Comparison of ENCODE assay signal across 8 cellular contexts in genomic region chr4:88803600-88804096, GRCh38.
DNase-seq lines count a peak whose midpoint lies in the region; ATAC-seq and TF ChIP-seq lines count a peak whose summit lies in the region.

No MANE protein-coding gene starts in this region.

- H3K36me3 Mint-ChIP-seq in activated CD8-positive, alpha-beta memory T cell treated with anti-CD3 and anti-CD28 coated beads, Interleukin-2, amount 10 ng/mL, durations not matched to agents 7 days and 5 days, result no peaks in the 10 kb centered on the region

- no peak overlapping the region for H3K27ac Mint-ChIP-seq in activated CD8-positive, alpha-beta memory T cell treated with anti-CD3 and anti-CD28 coated beads, Interleukin-2, amount 10 ng/mL, durations not matched to agents 7 days and 5 days

- DNase-seq in activated CD8-positive, alpha-beta memory T cell treated with anti-CD3 and anti-CD28 coated beads, Interleukin-2, amount 10 ng/mL, durations not matched to agents 7 days and 5 days, result peak; percentile 60
- no peak for DNase-seq in activated CD8-positive, alpha-beta memory T cell treated with anti-CD3 and anti-CD28 coated beads for 24 hours
- DNase-seq in Peyer's patch (peak in 1 of 3 donors; percentile 67), tibial nerve (ENCODE audit: low spot score in 2 of 2) (peak; percentile 17 to 77), NCI-H2081 (lab: John Stamatoyannopoulos, UW) (no peak), vagina (ENCODE audit: extremely low spot score in 2 of 2) (no peak)

- intact Hi-C loops in vagina (cut with DNase I), result no loop called here

- no peaks in the 10 kb centered on the region for H3K9me3 Mint-ChIP-seq in activated CD8-positive, alpha-beta memory T cell treated with anti-CD3 and anti-CD28 coated beads, Interleukin-2, amount 10 ng/mL, durations not matched to agents 7 days and 5 days (ENCODE audit: low read depth)

- WGBS in gastroesophageal sphincter (ENCODE audit: low coverage in 1 of 2), 2 donors, result 25 to 68% methylated on average over 2 to 5 of the region's 5 CpGs
- 51 to 54% methylated on average over 5 of the region's 5 CpGs for WGBS in tibial nerve, 2 donors

- H3K9me3 ChIP-seq in Peyer's patch (no peaks in the 10 kb centered on the region), gastroesophageal sphincter (no peaks in the 10 kb centered on the region), tibial nerve (no peaks in the 10 kb centered on the region), vagina (no peaks in the 10 kb centered on the region)

- TF ChIP-seq POLR2A in Peyer's patch (IDR thresholded peaks at IDR 0.05) (no peak), gastroesophageal sphincter (IDR thresholded peaks at IDR 0.05) (no peak), tibial nerve (IDR thresholded peaks at IDR 0.05) (no peak), vagina (IDR thresholded peaks at IDR 0.05) (no peak)

- peaks cover 0 to 10% (median 0%) of the 10 kb centered on the region in 3 donors for H3K36me3 ChIP-seq in Peyer's patch
- peaks cover 0 to 10% of the 10 kb centered on the region in 2 donors for H3K36me3 ChIP-seq in gastroesophageal sphincter
- H3K36me3 ChIP-seq in tibial nerve, result peaks cover 0 to 11% (median 0%) of the 10 kb centered on the region in 3 donors
- no peaks in the 10 kb centered on the region for H3K36me3 ChIP-seq in vagina

- no peaks in the 10 kb centered on the region for H3K27me3 ChIP-seq in Peyer's patch
- no peaks in the 10 kb centered on the region for H3K27me3 ChIP-seq in gastroesophageal sphincter
- no peaks in the 10 kb centered on the region for H3K27me3 ChIP-seq in tibial nerve
- no peaks in the 10 kb centered on the region for H3K27me3 ChIP-seq in vagina

- H3K4me1 Mint-ChIP-seq in activated CD8-positive, alpha-beta memory T cell treated with anti-CD3 and anti-CD28 coated beads, Interleukin-2, amount 10 ng/mL, durations not matched to agents 7 days and 5 days, result peaks cover 15% of the 10 kb centered on the region

- H3K27me3 Mint-ChIP-seq in activated CD8-positive, alpha-beta memory T cell treated with anti-CD3 and anti-CD28 coated beads, Interleukin-2, amount 10 ng/mL, durations not matched to agents 7 days and 5 days, result peaks cover 57% of the 10 kb centered on the region

- TF ChIP-seq EP300 in gastroesophageal sphincter (IDR thresholded peaks at IDR 0.05) (no peak), tibial nerve (IDR thresholded peaks at IDR 0.05) (peak; percentile 80 to 92)

- ATAC-seq in activated CD8-positive, alpha-beta memory T cell treated with anti-CD3 and anti-CD28 coated beads, Interleukin-2, amount 10 ng/mL, durations not matched to agents 7 days and 5 days, result peak; percentile 86
- ATAC-seq in HG02885 (IDR thresholded peaks at IDR 0.05; ENCODE audit: poor library complexity, unreplicated experiment), result peak; percentile 87
- ATAC-seq in gastroesophageal sphincter, result peak; percentile 93

- CTCF ChIA-PET in activated CD8-positive, alpha-beta memory T cell treated with anti-CD3 and anti-CD28 coated beads, Interleukin-2, amount 10 ng/mL, durations not matched to agents 7 days and 5 days (lab: Charles Lee), result no interaction called here

- no peak for TF ChIP-seq CTCF in Peyer's patch (IDR thresholded peaks at IDR 0.05)
- TF ChIP-seq CTCF in gastroesophageal sphincter (IDR thresholded peaks at IDR 0.05), result no peak
- TF ChIP-seq CTCF in tibial nerve (IDR thresholded peaks at IDR 0.05), result peak in 1 of 5 experiments; percentile 12
- TF ChIP-seq CTCF in vagina (IDR thresholded peaks at IDR 0.05), result no peak

- no peak overlapping the region for H3K4me3 Mint-ChIP-seq in activated CD8-positive, alpha-beta memory T cell treated with anti-CD3 and anti-CD28 coated beads, Interleukin-2, amount 10 ng/mL, durations not matched to agents 7 days and 5 days

- H3K4me3 ChIP-seq in Peyer's patch (no peak overlapping the region), gastroesophageal sphincter (no peak overlapping the region), tibial nerve (no peak overlapping the region), vagina (no peak overlapping the region)

- H3K4me1 ChIP-seq in Peyer's patch (peaks cover 0 to 18% (median 0%) of the 10 kb centered on the region in 4 donors), gastroesophageal sphincter (peaks cover 0 to 30% (median 0%) of the 10 kb centered on the region in 3 donors), tibial nerve (peaks cover 0 to 22% (median 11%) of the 10 kb centered on the region in 4 donors), vagina (peaks cover 5% of the 10 kb centered on the region)

- H3K27ac ChIP-seq in Peyer's patch (peak overlapping the region in 3 of 4 donors; percentile 13 to 64 (median 48)), gastroesophageal sphincter (peak overlapping the region in 3 of 4 donors; percentile 7 to 58 (median 24)), tibial nerve (peak overlapping the region; percentile 31 to 84 (median 62)), vagina (no peak overlapping the region)

Comparison
In these comparisons a context has a peak if more than half of its experiments do, and no peak if none do; other contexts are left out.
1. DNase-seq: peak in activated CD8-positive, alpha-beta memory T cell treated with anti-CD3 and anti-CD28 coated beads, Interleukin-2, amount 10 ng/mL, durations not matched to agents 7 days and 5 days (single experiment) and tibial nerve (2 of 2); none in activated CD8-positive, alpha-beta memory T cell treated with anti-CD3 and anti-CD28 coated beads for 24 hours (single experiment), NCI-H2081 (0 of 2) and vagina (0 of 2).
2. Peak in every context shown above with its lines, with median percentiles within 50 percentile points of each other: ATAC-seq.